Comparison of ENCODE assay signal across 8 cellular contexts in genomic region chr20:53596188-53597084, GRCh38. TPM values are rescaled to one million over a fixed set of nuclear protein-coding genes. Genes with fewer than 3 reads are reported as not detected.
A peak's percentile ranks its signal among the peaks of the same experiment; 100 is the strongest.
DNase-seq lines count a peak whose midpoint lies in the region; ATAC-seq and TF ChIP-seq lines count a peak whose summit lies in the region.
"Not testable (repeated sequence)": the region's sequence is repeated elsewhere in the genome, so short reads cannot be mapped to it uniquely, and the experiment has no call there.

No MANE protein-coding gene starts in this region.

- not testable (repeated sequence) for TF ChIP-seq RAD21 in IMR-90 (IDR thresholded peaks at IDR 0.05; ENCODE audit: low read length)

- not testable (repeated sequence) for H3K9me1 ChIP-seq in IMR-90 (ENCODE audit: insufficient read depth, low read length)

- peak overlapping the region in 10 of 11 experiments; percentile 18 to 98 (median 94); a peak in 17 of 22 replicates for H3K27ac ChIP-seq in BLaER1 treated with 17β-estradiol and CSF1 and Interleukin-3, amounts not matched to agents 10 nM and 100 nM
- H3K27ac ChIP-seq in IMR-90 (ENCODE audit: insufficient read depth, low read length) = peak overlapping the region; percentile 62; the same call in 1 of the 2 replicates
- H3K27ac ChIP-seq in effector memory CD4-positive, alpha-beta T cell (ENCODE audit: insufficient read depth, low read length, poor library complexity, severe bottlenecking) = peak overlapping the region; percentile 88

- H3K36me3 ChIP-seq in BLaER1 treated with 17β-estradiol and CSF1 and Interleukin-3, amounts not matched to agents 10 nM and 100 nM; IMR-90 (ENCODE audit: control insufficient read depth, insufficient read depth, low read length); effector memory CD4-positive, alpha-beta T cell (ENCODE audit: control insufficient read depth, insufficient read depth, low read length): not testable (repeated sequence)

- H2AK9ac ChIP-seq in IMR-90 (replicated peaks; ENCODE audit: low read depth, low read length, poor library complexity) = not testable (repeated sequence)

- peak overlapping the region; percentile 69 for H2BK120ac ChIP-seq in IMR-90 (ENCODE audit: low read depth, low read length)

- H3K79me1 ChIP-seq in IMR-90 (ENCODE audit: low read depth in 1 of 2, low read length in 2 of 2) = not testable (repeated sequence)

- TF ChIP-seq POLR2A in IMR-90 (IDR thresholded peaks at IDR 0.05; ENCODE audit: low read depth, low read length) = not testable (repeated sequence)

- H3K4me3 Mint-ChIP-seq in activated naive CD4-positive, alpha-beta T cell treated with anti-CD3 and anti-CD28 coated beads, Interleukin-2, amount 50 U/mL, for 24 hours = peak overlapping the region; percentile 85
- peak overlapping the region; percentile 61 to 92 (median 82) for H3K4me3 Mint-ChIP-seq in naive thymus-derived CD8-positive, alpha-beta T cell

- peak overlapping the region; percentile 62; the same call in 1 of the 2 replicates for H2AK5ac ChIP-seq in IMR-90 (ENCODE audit: low read depth, low read length)

- peak overlapping the region; percentile 45 for H2BK20ac ChIP-seq in IMR-90 (ENCODE audit: low read depth, low read length)

- H4K5ac ChIP-seq in IMR-90 (ENCODE audit: low read depth, low read length) = peak overlapping the region; percentile 7; the same call in 1 of the 2 replicates

- peak overlapping the region; percentile 53 to 87; a peak in 3 of 4 replicates for H4K8ac ChIP-seq in IMR-90 (ENCODE audit: low read depth in 2 of 2, low read length in 2 of 2)

- peak overlapping the region; percentile 42; the same call in 1 of the 2 replicates for H3K4ac ChIP-seq in IMR-90 (ENCODE audit: low read depth, low read length)

- DNase-seq in IMR-90 (peak; percentile 39), SK-MEL-5 (ENCODE audit: low read depth, low spot score) (peak; percentile 68)
- not testable (repeated sequence) for DNase-seq in effector memory CD4-positive, alpha-beta T cell
- peak in 3 of 10 donors; percentile 13 to 49 (median 40) for DNase-seq in naive thymus-derived CD8-positive, alpha-beta T cell
- peak in 4 of 6 experiments; percentile 11 to 39 (median 27) for DNase-seq in stimulated activated naive CD4-positive, alpha-beta T cell (lab: John Stamatoyannopoulos, UW)

- H3K9ac ChIP-seq in BLaER1 treated with 17β-estradiol and CSF1 and Interleukin-3, amounts not matched to agents 10 nM and 100 nM = peak overlapping the region in 9 of 11 experiments; percentile 21 to 97 (median 92); a peak in 15 of 22 replicates
- not testable (repeated sequence) for H3K9ac ChIP-seq in IMR-90 (ENCODE audit: low read depth, low read length)

- not testable (repeated sequence) for ATAC-seq in IMR-90 (ENCODE audit: low read depth); naive thymus-derived CD8-positive, alpha-beta T cell

- H3K27me3 ChIP-seq in BLaER1 treated with 17β-estradiol and CSF1 and Interleukin-3, amounts not matched to agents 10 nM and 100 nM; IMR-90 (ENCODE audit: control insufficient read depth, insufficient read depth, low read length); effector memory CD4-positive, alpha-beta T cell (replicated peaks; ENCODE audit: control insufficient read depth, insufficient read depth, low read length, poor library complexity, severe bottlenecking): not testable (repeated sequence)

- not testable (repeated sequence) for H3K36me3 Mint-ChIP-seq in activated naive CD4-positive, alpha-beta T cell treated with anti-CD3 and anti-CD28 coated beads, Interleukin-2, amount 50 U/mL, for 24 hours; naive thymus-derived CD8-positive, alpha-beta T cell

- peak overlapping the region; percentile 62 for H4K91ac ChIP-seq in IMR-90 (ENCODE audit: insufficient read depth, low read depth, low read length)

- peak overlapping the region; percentile 50 for H3K14ac ChIP-seq in IMR-90 (replicated peaks; ENCODE audit: low read depth, low read length)

- BruUV-seq in IMR-90 (replicated peaks; lab: Mats Ljungman, UMichigan) = not testable (repeated sequence)

- TF ChIP-seq CTCF in IMR-90 (conservative IDR thresholded peaks at IDR 0.05; ENCODE audit: low read depth, low read length) = not testable (repeated sequence)

- POLR2A ChIA-PET in IMR-90 (lab: Charles Lee; ENCODE audit: unreplicated experiment) = interaction anchor here (0.6 kb wide), 3 partner anchors 19 to 315 kb away, joined by 3 to 5 read pairs (median 3); no protein-coding TSS in a partner anchor
- POLR2A ChIA-PET in naive thymus-derived CD8-positive, alpha-beta T cell (lab: Charles Lee) = interaction anchor here (0.6 to 8.4 kb wide), 18 partner anchors 14 to 319 kb away, joined by 3 to 143 read pairs (median 4); no protein-coding TSS in a partner anchor

- peak overlapping the region; percentile 73 for H3K27ac Mint-ChIP-seq in activated naive CD4-positive, alpha-beta T cell treated with anti-CD3 and anti-CD28 coated beads, Interleukin-2, amount 50 U/mL, for 24 hours
- peak overlapping the region; percentile 88 to 99 (median 94) for H3K27ac Mint-ChIP-seq in naive thymus-derived CD8-positive, alpha-beta T cell

- peaks cover 57% of the 10 kb centered on the region for H3K4me1 Mint-ChIP-seq in activated naive CD4-positive, alpha-beta T cell treated with anti-CD3 and anti-CD28 coated beads, Interleukin-2, amount 50 U/mL, for 24 hours
- H3K4me1 Mint-ChIP-seq in naive thymus-derived CD8-positive, alpha-beta T cell = peaks cover 31 to 70% (median 59%) of the 10 kb centered on the region in 4 donors

- H2BK15ac ChIP-seq in IMR-90 (ENCODE audit: low read depth, low read length) = peak overlapping the region; percentile 83; the same call in 2 of the 3 replicates

- peak overlapping the region; percentile 42 to 93 (median 85) for H3K4me2 ChIP-seq in BLaER1 treated with 17β-estradiol and CSF1 and Interleukin-3, amounts not matched to agents 10 nM and 100 nM
- peak overlapping the region; percentile 64 for H3K4me2 ChIP-seq in IMR-90 (ENCODE audit: low read depth, low read length)

- H3K27me3 Mint-ChIP-seq in activated naive CD4-positive, alpha-beta T cell treated with anti-CD3 and anti-CD28 coated beads, Interleukin-2, amount 50 U/mL, for 24 hours; naive thymus-derived CD8-positive, alpha-beta T cell: not testable (repeated sequence)

- H3K4me3 ChIP-seq in BLaER1 treated with 17β-estradiol and CSF1 and Interleukin-3, amounts not matched to agents 10 nM and 100 nM = peak overlapping the region in 1 of 10 experiments; percentile 26; a peak in 2 of 20 replicates
- H3K4me3 ChIP-seq in IMR-90 (ENCODE audit: insufficient read depth, low read depth, low read length) = peak overlapping the region; percentile 15; the same call in 1 of the 2 replicates
- peak overlapping the region; percentile 11 for H3K4me3 ChIP-seq in effector memory CD4-positive, alpha-beta T cell (ENCODE audit: insufficient read depth, low read depth, low read length, poor library complexity, severe bottlenecking)
- H3K4me3 ChIP-seq in iPS-18c (ENCODE audit: insufficient read depth, low read depth, low read length) = peak overlapping the region; percentile 24; the same call in 1 of the 2 replicates

- in situ Hi-C loops in IMR-90 (cut with MboI; ENCODE audit: low sequenced_read_pairs); SK-MEL-5 (cut with HindIII; ENCODE audit: low pct_unique_long_range_greater_than_20kb, low sequenced_read_pairs): not testable (repeated sequence)

- peak overlapping the region; percentile 33; the same call in 1 of the 2 replicates for H3K23ac ChIP-seq in IMR-90 (ENCODE audit: low read depth, low read length)

- not testable (repeated sequence) for H4K20me1 ChIP-seq in BLaER1 treated with 17β-estradiol and CSF1 and Interleukin-3, amounts not matched to agents 10 nM and 100 nM; IMR-90 (ENCODE audit: insufficient read depth, low read length)

- H3K4me1 ChIP-seq in BLaER1 treated with 17β-estradiol and CSF1 and Interleukin-3, amounts not matched to agents 10 nM and 100 nM = peaks cover 22 to 55% (median 38%) of the 10 kb centered on the region in 10 experiments
- H3K4me1 ChIP-seq in IMR-90 (ENCODE audit: control insufficient read depth, insufficient read depth, low read length) = not testable (repeated sequence)
- H3K4me1 ChIP-seq in effector memory CD4-positive, alpha-beta T cell (ENCODE audit: control insufficient read depth, insufficient read depth, low read length, poor library complexity, severe bottlenecking) = peaks cover 15% of the 10 kb centered on the region

- intact Hi-C loops in IMR-90 (cut with micrococcal nuclease) = loop anchor here (5.0 kb wide), 1 partner anchor 61 kb away; no protein-coding TSS in a partner anchor

- H3K56ac ChIP-seq in IMR-90 (ENCODE audit: extremely low read depth, insufficient read depth, low read length) = 0 out of 2 replicates have a peak overlapping the region, but pooled peaks have one; percentile 36

- CTCF ChIA-PET in IMR-90 (lab: Yijun Ruan, JAX) = not testable (repeated sequence)

- H2BK5ac ChIP-seq in IMR-90 (ENCODE audit: low read depth, low read length, poor library complexity, severe bottlenecking) = peak overlapping the region; percentile 62

- H3K9me3 Mint-ChIP-seq in activated naive CD4-positive, alpha-beta T cell treated with anti-CD3 and anti-CD28 coated beads, Interleukin-2, amount 50 U/mL, for 24 hours; naive thymus-derived CD8-positive, alpha-beta T cell: not testable (repeated sequence)

- H3K9me3 ChIP-seq in BLaER1 treated with 17β-estradiol and CSF1 and Interleukin-3, amounts not matched to agents 10 nM and 100 nM (replicated peaks in 1 of 11); IMR-90 (ENCODE audit: control insufficient read depth, insufficient read depth, low read length); effector memory CD4-positive, alpha-beta T cell (ENCODE audit: control insufficient read depth, low read length); iPS-18c (ENCODE audit: control insufficient read depth, insufficient read depth, low read length): not testable (repeated sequence)

- dilution Hi-C loops in IMR-90 (cut with HindIII; ENCODE audit: low sequenced_read_pairs, unreplicated experiment) = not testable (repeated sequence)

- peak overlapping the region; percentile 64 for H2AFZ ChIP-seq in IMR-90 (replicated peaks; ENCODE audit: low read length, poor library complexity)

- WGBS in IMR-90 (ENCODE audit: extremely low coverage in 2 of 2, insufficient read length in 1 of 2), 2 experiments = no CpG with 5 or more reads among the region's 13 CpGs

- H3K18ac ChIP-seq in IMR-90 (ENCODE audit: low read depth, low read length) = peak overlapping the region; percentile 22; the same call in 1 of the 2 replicates

RNA-seq across cellular contexts. Expression of gene ZNF217, which starts 2.8 kb away (rescaled TPM):
- 25.8 and 27.8 TPM in 2 replicates for total RNA-seq in IMR-90 (2012; rRNA removed)
- 6.9 and 9.1 TPM in 2 replicates for polyA plus RNA-seq in IMR-90 (2012; rRNA removed)
- 2.4 and 4.1 TPM in 2 replicates for polyA plus RNA-seq in IMR-90 (2012; cell fraction: cytosol; rRNA removed)
- 3.4 and 8.6 TPM in 2 replicates for polyA plus RNA-seq in IMR-90 (2012; cell fraction: nucleus; rRNA removed; ENCODE audit: low replicate concordance)
- 13.9 and 16.0 TPM in 2 replicates for total RNA-seq in SK-MEL-5 (2014; rRNA removed; shearing (Covaris generic))
- 18.4 and 26.7 TPM in 2 replicates for polyA plus RNA-seq in SK-MEL-5 (2015; cell fraction: cytosol; rRNA removed)
- polyA plus RNA-seq in SK-MEL-5 (2015; cell fraction: nucleus; rRNA removed) = 21.8 and 28.2 TPM in 2 replicates
- 100 to 1,000 TPM; 100 to 101 TPM for total RNA-seq in naive thymus-derived CD8-positive, alpha-beta T cell
- 10 to 100 TPM; 21.5 to 34.2 (median 25.3) TPM for polyA plus RNA-seq in naive thymus-derived CD8-positive, alpha-beta T cell
